ENCODE assay signal across 8 cellular contexts in the genomic region with DNA sequence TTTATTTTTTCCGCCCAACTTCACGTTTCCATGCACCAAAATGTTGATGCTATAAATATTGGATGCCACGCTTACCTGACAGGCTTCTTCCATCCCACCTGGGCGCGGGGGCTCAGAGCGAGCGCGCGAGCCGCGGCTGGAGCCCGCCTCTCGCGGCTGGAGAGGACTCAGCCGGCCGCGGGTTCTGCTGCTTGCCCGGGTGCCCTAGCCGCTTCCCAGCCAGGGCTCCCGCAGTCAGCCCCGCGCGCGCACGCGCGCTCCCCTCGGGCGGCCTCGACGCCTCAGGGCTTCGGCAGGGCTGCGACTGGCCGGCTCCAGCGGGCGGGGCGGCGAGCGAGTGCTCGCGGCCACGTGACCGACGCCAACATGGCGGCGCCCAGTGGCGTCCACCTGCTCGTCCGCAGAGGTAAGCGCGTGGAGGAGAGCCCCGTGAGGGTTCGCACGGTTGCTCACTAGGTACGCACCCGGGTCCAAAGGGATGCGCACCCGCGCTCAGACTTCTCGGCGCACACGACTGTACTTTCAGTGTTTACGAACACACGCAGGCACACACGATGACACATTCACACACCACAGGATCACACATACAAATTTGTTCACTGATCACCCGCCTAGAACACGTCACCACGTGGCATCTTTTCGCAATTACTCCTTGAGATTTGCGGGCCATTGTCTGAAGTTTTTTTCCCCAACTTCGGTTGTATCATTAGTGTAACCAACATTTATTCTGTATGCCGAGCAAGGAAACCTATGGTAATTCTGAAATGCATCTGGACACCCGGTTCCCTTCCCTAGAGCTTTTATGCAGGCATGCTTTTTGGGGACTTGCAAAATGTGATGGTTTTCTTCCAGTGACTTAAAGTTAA. TPM values are rescaled to one million over a fixed set of nuclear protein-coding genes. Genes with fewer than 3 reads are reported as not detected.
A peak's percentile ranks its signal among the peaks of the same experiment; 100 is the strongest.
DNase-seq lines count a peak whose midpoint lies in the region; ATAC-seq and TF ChIP-seq lines count a peak whose summit lies in the region.

Gene METAP1D (plus strand): TSS at position 350 of the 866 bp plus-strand sequence. CDS start 17 bp downstream, at position 367.

- BruUV-seq in A673 (replicated peaks; lab: Mats Ljungman, UMichigan), result TSS peak; percentile 77

- DNase-seq in A673 (ENCODE audit: low spot score) (peak; percentile 97), NCI-H2107 (lab: John Stamatoyannopoulos, UW) (peak; percentile 72), UCSD-AML1 (lab: John Stamatoyannopoulos, UW; ENCODE audit: unreplicated experiment) (peak; percentile 95), brain microvascular endothelial cell (peak; percentile 85), skeletal muscle cell (ENCODE audit: low read depth) (peak; percentile 74)

- no peaks in the 10 kb centered on the region for H3K36me3 ChIP-seq in A673 (ENCODE audit: insufficient read depth, low read length, poor library complexity, severe bottlenecking)
- no peaks in the 10 kb centered on the region for H3K36me3 ChIP-seq in brain microvascular endothelial cell (replicated peaks)

- no peaks in the 10 kb centered on the region for H3K27me3 ChIP-seq in A673 (replicated peaks; ENCODE audit: insufficient read depth, low read depth, low read length, poor library complexity)
- H3K27me3 ChIP-seq in brain microvascular endothelial cell (replicated peaks), result no peaks in the 10 kb centered on the region

- POLR2A ChIA-PET in A673 (lab: Charles Lee; ENCODE audit: low non-redundant PET), result no interaction called here

- peak; percentile 96 for ATAC-seq in GM18861 (IDR thresholded peaks at IDR 0.05; ENCODE audit: unreplicated experiment)
- ATAC-seq in HG03066 (IDR thresholded peaks at IDR 0.05; ENCODE audit: low read depth, unreplicated experiment), result peak; percentile 96

- peak within 1 kb of the TSS; percentile 63 for H3K4me3 ChIP-seq in A673 (ENCODE audit: low read depth, low read length, poor library complexity, severe bottlenecking)
- H3K4me3 ChIP-seq in brain microvascular endothelial cell (ENCODE audit: low read depth, low read length), result peak within 1 kb of the TSS; percentile 99
- peak within 1 kb of the TSS; percentile 75 for H3K4me3 ChIP-seq in iPS-11a (ENCODE audit: low read depth, low read length)
- H3K4me3 ChIP-seq in skeletal muscle cell (ENCODE audit: low read depth, low read length), result peak within 1 kb of the TSS; percentile 72

- TF ChIP-seq CTCF in A673 (conservative IDR thresholded peaks at IDR 0.05; ENCODE audit: low read depth, low read length) (no peak), brain microvascular endothelial cell (IDR thresholded peaks at IDR 0.05; ENCODE audit: low read depth, low read length, missing control alignments) (no peak)

- in situ Hi-C loops in brain microvascular endothelial cell (cut with HindIII; ENCODE audit: low pct_ligation_motif_present, low sequenced_read_pairs), result no loop called here

- H3K9me3 ChIP-seq in A673 (ENCODE audit: low read depth, low read length, poor library complexity, severe bottlenecking), result no peaks in the 10 kb centered on the region

- CTCF ChIA-PET in A673 (lab: Charles Lee), result no interaction called here

- intact Hi-C loops in A673 (cut with micrococcal nuclease; ENCODE audit: unreplicated experiment), result loop anchor here (5.0 kb wide), 1 partner anchor 92 kb away; no protein-coding TSS in a partner anchor

- peaks cover 13% of the 10 kb centered on the region for H3K4me1 ChIP-seq in A673 (ENCODE audit: insufficient read depth, low read length, poor library complexity, severe bottlenecking)

- H3K27ac ChIP-seq in A673 (ENCODE audit: low read depth, low read length, poor library complexity, severe bottlenecking), result peak within 1 kb of the TSS; percentile 63
- peak within 1 kb of the TSS; percentile 69 for H3K27ac ChIP-seq in brain microvascular endothelial cell

RNA-seq across cellular contexts. Expression of gene METAP1D, which starts in this region (rescaled TPM):
- 11.8 and 12.7 TPM in 2 replicates for total RNA-seq in A673 (2021)

Comparison
In these comparisons a context has a peak if more than half of its experiments do, and no peak if none do; other contexts are left out.
1. Peak in every context shown above with its lines: DNase-seq, ATAC-seq, H3K4me3 ChIP-seq and H3K27ac ChIP-seq.